ENCODE assay signal across 8 cellular contexts in the genomic region with DNA sequence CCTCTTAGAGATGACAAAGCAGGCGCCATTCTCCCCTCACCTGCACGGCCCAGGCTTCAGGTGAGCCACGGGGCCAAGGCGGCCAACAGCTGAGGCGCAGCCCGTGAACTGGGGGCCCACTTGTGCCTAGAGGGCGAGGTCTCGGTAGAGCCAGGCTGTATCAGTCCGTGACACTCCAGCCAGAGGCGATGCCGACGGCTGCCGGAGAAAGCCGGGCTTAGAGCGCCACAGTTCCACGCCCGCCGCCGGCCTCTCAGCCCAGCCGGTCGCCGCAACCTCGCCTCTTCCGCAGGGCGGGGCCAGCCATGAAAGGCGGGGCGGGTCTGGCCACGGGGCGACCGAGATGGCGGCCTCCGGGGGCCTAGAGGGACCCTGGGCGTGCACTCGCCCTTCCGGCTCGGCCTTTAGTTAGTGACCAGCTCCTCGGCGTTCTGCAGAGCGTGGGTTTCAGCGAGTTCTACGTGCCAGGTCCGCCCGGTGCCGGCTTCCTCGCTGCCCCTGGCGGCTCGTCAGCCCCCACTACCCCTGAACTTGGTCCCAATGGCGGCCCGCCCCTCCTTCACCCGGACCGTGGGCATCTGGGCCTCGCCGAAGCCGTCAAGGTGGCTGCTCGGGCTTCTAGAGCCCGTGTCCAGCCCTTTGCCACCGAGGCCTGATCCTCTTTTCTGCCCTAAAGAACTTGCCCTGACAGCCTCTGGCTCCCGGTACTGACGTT. TPM values are rescaled to one million over a fixed set of nuclear protein-coding genes. Genes with fewer than 3 reads are reported as not detected.
DNase-seq lines count a peak whose midpoint lies in the region; ATAC-seq, FAIRE-seq and TF ChIP-seq lines count a peak whose summit lies in the region.

Gene ZNF621, plus strand, starts transcription at position 390 of the 715 bp plus-strand sequence. CDS start 881 bp downstream, outside the sequence.

- POLR2A ChIA-PET in naive thymus-derived CD8-positive, alpha-beta T cell (lab: Charles Lee): interaction anchor here (1.1 to 3.5 kb wide), 9 partner anchors 19 to 675 kb away, joined by 3 to 22 read pairs (median 10); partner anchors contain the start of genes CTNNB1, EIF1B, RPL14 and ZNF619

- H3K4me2 ChIP-seq in fibroblast of lung (ENCODE audit: extremely low read depth, insufficient read depth, low read length): peak within 1 kb of the TSS; percentile 81

- H3K36me3 ChIP-seq in fibroblast of lung (ENCODE audit: control insufficient read depth, insufficient read depth, low read length): peaks cover 7% of the 10 kb centered on the region

- no peaks in the 10 kb centered on the region for H3K9me3 ChIP-seq in fibroblast of lung (ENCODE audit: control insufficient read depth, insufficient read depth, low read depth, low read length)

- intact Hi-C loops in activated T-helper 1 cell treated with anti-CD3 and anti-CD28 coated beads, Interleukin-12 subunit alpha, Interleukin-12 subunit beta, Interleukin-2, Interleukin-4 antibody, amounts not matched to agents 30 ng/mL and 10 ng/mL and 1 ng/mL, durations not matched to agents 14 hours and 24 hours and 36 hours (cut with micrococcal nuclease): loop anchor here (1.0 to 10.0 kb wide), 9 partner anchors 18 to 1570 kb away; partner anchors contain the start of genes EIF1B, RPL14, TRAK1 and ULK4

- H3K27me3 Mint-ChIP-seq in activated T-helper 1 cell treated with anti-CD3 and anti-CD28 coated beads, Interleukin-12 subunit alpha, Interleukin-12 subunit beta, Interleukin-2, Interleukin-4 antibody, amounts not matched to agents 30 ng/mL and 10 ng/mL and 1 ng/mL, durations not matched to agents 14 hours and 24 hours and 36 hours (ENCODE audit: insufficient read depth): no peaks in the 10 kb centered on the region
- H3K27me3 Mint-ChIP-seq in naive thymus-derived CD8-positive, alpha-beta T cell: no peaks in the 10 kb centered on the region

- H4K20me1 ChIP-seq in fibroblast of lung (ENCODE audit: control insufficient read depth, extremely low read depth, insufficient read depth, low read length): no peaks in the 10 kb centered on the region

- ATAC-seq in GM21526 (IDR thresholded peaks at IDR 0.05; ENCODE audit: low FRiP score, unreplicated experiment): peak; percentile 99
- ATAC-seq in naive thymus-derived CD8-positive, alpha-beta T cell: peak; percentile 94

- peak within 1 kb of the TSS; percentile 84 for H2AFZ ChIP-seq in fibroblast of lung (ENCODE audit: low read length)

- peaks cover 2% of the 10 kb centered on the region for H3K79me2 ChIP-seq in fibroblast of lung (ENCODE audit: control insufficient read depth, insufficient read depth, low read length)

- no peak for TF ChIP-seq CTCF in fibroblast of lung (conservative IDR thresholded peaks at IDR 0.05 in 1 of 2, IDR thresholded peaks at IDR 0.05 in 1 of 2; ENCODE audit: low read depth in 1 of 2, low read length in 2 of 2)

- DNase-seq in DMS53 treated with DMSO at 0.1 percent for 48 hours (lab: John Stamatoyannopoulos, UW; ENCODE audit: unreplicated experiment) (peak; percentile 27), HuH-7 (ENCODE audit: low spot score) (peak; percentile 85), RCC 7860 (ENCODE audit: low spot score) (peak; percentile 63), fibroblast of lung (ENCODE audit: low read depth in 2 of 2) (peak; percentile 83 to 86)
- DNase-seq in activated T-helper 1 cell treated with anti-CD3 and anti-CD28 coated beads, Interleukin-12 subunit alpha, Interleukin-12 subunit beta, Interleukin-2, Interleukin-4 antibody, amounts not matched to agents 30 ng/mL and 10 ng/mL and 1 ng/mL, durations not matched to agents 14 hours and 24 hours and 36 hours (ENCODE audit: low spot score): peak; percentile 84
- DNase-seq in naive thymus-derived CD8-positive, alpha-beta T cell: peak; percentile 62 to 86 (median 76)
- peak; percentile 55 to 78 (median 63) for DNase-seq in stimulated activated naive CD4-positive, alpha-beta T cell (lab: John Stamatoyannopoulos, UW)

- H3K4me1 Mint-ChIP-seq in activated T-helper 1 cell treated with anti-CD3 and anti-CD28 coated beads, Interleukin-12 subunit alpha, Interleukin-12 subunit beta, Interleukin-2, Interleukin-4 antibody, amounts not matched to agents 30 ng/mL and 10 ng/mL and 1 ng/mL, durations not matched to agents 14 hours and 24 hours and 36 hours (ENCODE audit: low read depth): peaks cover 26% of the 10 kb centered on the region
- peaks cover 20 to 37% (median 29%) of the 10 kb centered on the region in 4 donors for H3K4me1 Mint-ChIP-seq in naive thymus-derived CD8-positive, alpha-beta T cell

- no peak for FAIRE-seq in RCC 7860 (lab: Jason Lieb, UNC)

- H3K9me3 Mint-ChIP-seq in activated T-helper 1 cell treated with anti-CD3 and anti-CD28 coated beads, Interleukin-12 subunit alpha, Interleukin-12 subunit beta, Interleukin-2, Interleukin-4 antibody, amounts not matched to agents 30 ng/mL and 10 ng/mL and 1 ng/mL, durations not matched to agents 14 hours and 24 hours and 36 hours: no peaks in the 10 kb centered on the region
- no peaks in the 10 kb centered on the region for H3K9me3 Mint-ChIP-seq in naive thymus-derived CD8-positive, alpha-beta T cell

- H3K27ac ChIP-seq in fibroblast of lung (ENCODE audit: insufficient read depth, low read length): peak within 1 kb of the TSS; percentile 87

- peak within 1 kb of the TSS; percentile 97 for H3K4me3 Mint-ChIP-seq in activated T-helper 1 cell treated with anti-CD3 and anti-CD28 coated beads, Interleukin-12 subunit alpha, Interleukin-12 subunit beta, Interleukin-2, Interleukin-4 antibody, amounts not matched to agents 30 ng/mL and 10 ng/mL and 1 ng/mL, durations not matched to agents 14 hours and 24 hours and 36 hours
- peak within 1 kb of the TSS; percentile 89 to 98 (median 95) for H3K4me3 Mint-ChIP-seq in naive thymus-derived CD8-positive, alpha-beta T cell

- peak within 1 kb of the TSS; percentile 91 for H3K9ac ChIP-seq in fibroblast of lung (ENCODE audit: insufficient read depth, low read length)

- no peaks in the 10 kb centered on the region for H3K27me3 ChIP-seq in fibroblast of lung (ENCODE audit: control insufficient read depth, insufficient read depth, low read length)

- peak within 1 kb of the TSS; percentile 95 for H3K27ac Mint-ChIP-seq in activated T-helper 1 cell treated with anti-CD3 and anti-CD28 coated beads, Interleukin-12 subunit alpha, Interleukin-12 subunit beta, Interleukin-2, Interleukin-4 antibody, amounts not matched to agents 30 ng/mL and 10 ng/mL and 1 ng/mL, durations not matched to agents 14 hours and 24 hours and 36 hours
- peak within 1 kb of the TSS; percentile 94 to 99 (median 97) for H3K27ac Mint-ChIP-seq in naive thymus-derived CD8-positive, alpha-beta T cell

- peak within 1 kb of the TSS; percentile 73 to 92 (median 76) for H3K4me3 ChIP-seq in fibroblast of lung (replicated peaks in 1 of 4; ENCODE audit: control extremely low read depth in 1 of 4, insufficient read depth in 1 of 4, low read depth in 3 of 4, low read length in 4 of 4)

- no peaks in the 10 kb centered on the region for H3K4me1 ChIP-seq in fibroblast of lung (ENCODE audit: control insufficient read depth, extremely low read depth, insufficient read depth, low read length)

- peaks cover 31% of the 10 kb centered on the region for H3K36me3 Mint-ChIP-seq in activated T-helper 1 cell treated with anti-CD3 and anti-CD28 coated beads, Interleukin-12 subunit alpha, Interleukin-12 subunit beta, Interleukin-2, Interleukin-4 antibody, amounts not matched to agents 30 ng/mL and 10 ng/mL and 1 ng/mL, durations not matched to agents 14 hours and 24 hours and 36 hours (ENCODE audit: low read depth)
- H3K36me3 Mint-ChIP-seq in naive thymus-derived CD8-positive, alpha-beta T cell: peaks cover 12 to 39% (median 21%) of the 10 kb centered on the region in 3 donors

RNA-seq across cellular contexts. Expression of gene ZNF621, which starts in this region (rescaled TPM):
- 18.3 and 19.0 TPM in 2 replicates for total RNA-seq in activated T-helper 1 cell treated with anti-CD3 and anti-CD28 coated beads, Interleukin-12 subunit alpha, Interleukin-12 subunit beta, Interleukin-2, Interleukin-4 antibody, amounts not matched to agents 30 ng/mL and 10 ng/mL and 1 ng/mL, durations not matched to agents 14 hours and 24 hours and 36 hours
- 14.6 and 23.3 TPM in 2 replicates for total RNA-seq in fibroblast of lung
- polyA plus RNA-seq in fibroblast of lung: 18.8 and 23.1 TPM in 2 replicates
- polyA plus RNA-seq in fibroblast of lung (2012): 11.8 and 14.3 TPM in 2 replicates
- 18.0 and 25.6 TPM in 2 replicates for polyA minus RNA-seq in fibroblast of lung (ENCODE audit: low replicate concordance)
- total RNA-seq in naive thymus-derived CD8-positive, alpha-beta T cell: 10 to 100 TPM; 29.8 to 30.2 TPM
- 1 to 10 TPM; 2.8 to 4.6 (median 3.3) TPM for polyA plus RNA-seq in naive thymus-derived CD8-positive, alpha-beta T cell

Comparison
In these comparisons a context has a peak if more than half of its experiments do, and no peak if none do; other contexts are left out.
1. Peak in every context shown above with its lines: DNase-seq, ATAC-seq, H3K4me3 ChIP-seq and H3K27ac ChIP-seq.
2. DNase-seq: peak in every context shown above with its lines; median percentile 85 in HuH-7; 84 in fibroblast of lung; 84 in activated T-helper 1 cell treated with anti-CD3 and anti-CD28 coated beads, Interleukin-12 subunit alpha, Interleukin-12 subunit beta, Interleukin-2, Interleukin-4 antibody, amounts not matched to agents 30 ng/mL and 10 ng/mL and 1 ng/mL, durations not matched to agents 14 hours and 24 hours and 36 hours; 76 in naive thymus-derived CD8-positive, alpha-beta T cell; 63 in RCC 7860; 63 in stimulated activated naive CD4-positive, alpha-beta T cell; 27 in DMS53 treated with DMSO at 0.1 percent for 48 hours.